ENCODE assay signal across 8 cellular contexts in the genomic region with DNA sequence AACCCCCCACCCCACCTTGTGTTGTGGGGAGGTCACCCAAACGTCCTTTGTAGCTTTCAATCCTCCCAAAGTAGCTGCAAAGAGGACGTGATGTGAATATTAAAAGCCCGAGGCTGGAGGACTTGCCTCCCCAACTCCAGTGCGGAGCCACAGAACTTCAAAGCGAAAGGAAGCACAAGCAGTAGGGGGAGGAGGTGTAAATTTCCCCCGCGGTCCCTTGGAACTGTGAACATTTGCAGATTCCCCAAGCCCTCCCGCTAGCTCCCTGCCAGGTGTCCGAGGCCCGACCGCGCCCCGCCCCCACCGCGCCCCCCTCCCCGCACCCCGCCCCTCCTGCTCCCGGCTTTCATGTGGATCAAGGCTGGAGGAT. TPM values are rescaled to one million over a fixed set of nuclear protein-coding genes. Genes with fewer than 3 reads are reported as not detected.
DNase-seq lines count a peak whose midpoint lies in the region; ATAC-seq and TF ChIP-seq lines count a peak whose summit lies in the region.
"Had no signal": no experiment of that assay in that cellular context is flagged by ENCODE, and none has a peak within 500 bp of the region (broad histone marks: within the 10 kb centered on the region; RNA-seq: fewer than 3 reads in every experiment).

No MANE protein-coding gene starts in this region.

- H3K27ac ChIP-seq in HUES48 (ENCODE audit: low read depth, low read length), result peak overlapping the region; percentile 82

- H3K9me3 Mint-ChIP-seq in activated naive CD4-positive, alpha-beta T cell treated with anti-CD3 and anti-CD28 coated beads, Interleukin-2, amount 50 U/mL, for 72 hours, result no peaks in the 10 kb centered on the region
- H3K9me3 Mint-ChIP-seq in stimulated activated effector memory CD8-positive, alpha-beta T cell treated with anti-CD3 and anti-CD28 coated beads, Interleukin-12 subunit alpha, Interleukin-12 subunit beta, amount 100 ng/mL, for 72 hours, result no peaks in the 10 kb centered on the region

- peak overlapping the region; percentile 53 for H3K4me3 ChIP-seq in HUES48 (ENCODE audit: low read depth, low read length)

- no peaks in the 10 kb centered on the region for H3K9me3 ChIP-seq in HUES48 (ENCODE audit: control insufficient read depth, insufficient read depth, low read length)

- H3K36me3 Mint-ChIP-seq in activated naive CD4-positive, alpha-beta T cell treated with anti-CD3 and anti-CD28 coated beads, Interleukin-2, amount 50 U/mL, for 72 hours, result no peaks in the 10 kb centered on the region
- H3K36me3 Mint-ChIP-seq in stimulated activated effector memory CD8-positive, alpha-beta T cell treated with anti-CD3 and anti-CD28 coated beads, Interleukin-12 subunit alpha, Interleukin-12 subunit beta, amount 100 ng/mL, for 72 hours, result no peaks in the 10 kb centered on the region

- H3K27ac Mint-ChIP-seq in activated naive CD4-positive, alpha-beta T cell treated with anti-CD3 and anti-CD28 coated beads, Interleukin-2, amount 50 U/mL, for 72 hours, result no peak overlapping the region
- H3K27ac Mint-ChIP-seq in stimulated activated effector memory CD8-positive, alpha-beta T cell treated with anti-CD3 and anti-CD28 coated beads, Interleukin-12 subunit alpha, Interleukin-12 subunit beta, amount 100 ng/mL, for 72 hours, result no peak overlapping the region

- peak in 1 of 2 donors; percentile 5 for DNase-seq in activated naive CD4-positive, alpha-beta T cell treated with anti-CD3 and anti-CD28 coated beads, Interleukin-2, amount 50 U/mL, for 72 hours (ENCODE audit: low spot score in 2 of 2)
- DNase-seq in iPS-NIHi7 (ENCODE audit: extremely low spot score) (peak; percentile 68), SKM-1 treated with dmso at 0.1 percent for 144 hours (lab: John Stamatoyannopoulos, UW; ENCODE audit: unreplicated experiment) (no peak), omental fat pad (ENCODE audit: low spot score) (no peak)
- no peak for DNase-seq in stimulated activated effector memory CD8-positive, alpha-beta T cell treated with anti-CD3 and anti-CD28 coated beads, Interleukin-12 subunit alpha, Interleukin-12 subunit beta, amount 100 ng/mL, for 72 hours (ENCODE audit: low spot score in 2 of 2)
- DNase-seq: activated gamma-delta T cell treated with Interleukin-2 at 50 U/mL for 16 hours had no signal

- peaks cover 21% of the 10 kb centered on the region for H3K4me1 Mint-ChIP-seq in stimulated activated effector memory CD8-positive, alpha-beta T cell treated with anti-CD3 and anti-CD28 coated beads, Interleukin-12 subunit alpha, Interleukin-12 subunit beta, amount 100 ng/mL, for 72 hours

- peaks cover 51% of the 10 kb centered on the region for H3K4me1 ChIP-seq in HUES48 (ENCODE audit: control insufficient read depth, insufficient read depth, low read length)

- ATAC-seq in activated naive CD4-positive, alpha-beta T cell treated with anti-CD3 and anti-CD28 coated beads, Interleukin-2, amount 50 U/mL, for 72 hours, result peak; percentile 13 to 37
- no peak for ATAC-seq in stimulated activated effector memory CD8-positive, alpha-beta T cell treated with anti-CD3 and anti-CD28 coated beads, Interleukin-12 subunit alpha, Interleukin-12 subunit beta, amount 100 ng/mL, for 72 hours
- no peak for ATAC-seq in HG02970 (IDR thresholded peaks at IDR 0.05; ENCODE audit: low FRiP score, unreplicated experiment)
- ATAC-seq in omental fat pad (ENCODE audit: low FRiP score), result no peak

- TF ChIP-seq CTCF in omental fat pad (IDR thresholded peaks at IDR 0.05), result no peak

- no peak overlapping the region for H3K9ac ChIP-seq in HUES48 (ENCODE audit: low read depth, low read length)

- H3K4me3 Mint-ChIP-seq in stimulated activated effector memory CD8-positive, alpha-beta T cell treated with anti-CD3 and anti-CD28 coated beads, Interleukin-12 subunit alpha, Interleukin-12 subunit beta, amount 100 ng/mL, for 72 hours, result peak overlapping the region; percentile 67

- no peaks in the 10 kb centered on the region for H3K36me3 ChIP-seq in HUES48 (ENCODE audit: control insufficient read depth, insufficient read depth, low read length)

- peaks cover 9% of the 10 kb centered on the region for H3K27me3 ChIP-seq in HUES48 (ENCODE audit: control insufficient read depth, insufficient read depth, low read length)

RNA-seq across cellular contexts. Expression of a gene that starts 41.5 kb away (rescaled TPM):
- total RNA-seq in activated naive CD4-positive, alpha-beta T cell treated with anti-CD3 and anti-CD28 coated beads, Interleukin-2, amount 50 U/mL, for 72 hours, result not detected
- not detected for total RNA-seq in omental fat pad

Comparison
In these comparisons a context has a peak if more than half of its experiments do, and no peak if none do; other contexts are left out.
1. ATAC-seq: peak in activated naive CD4-positive, alpha-beta T cell treated with anti-CD3 and anti-CD28 coated beads, Interleukin-2, amount 50 U/mL, for 72 hours (2 of 2); none in stimulated activated effector memory CD8-positive, alpha-beta T cell treated with anti-CD3 and anti-CD28 coated beads, Interleukin-12 subunit alpha, Interleukin-12 subunit beta, amount 100 ng/mL, for 72 hours (single experiment), HG02970 (single experiment) and omental fat pad (single experiment).